Comparison of ENCODE assay signal across 8 cellular contexts in the genomic region with DNA sequence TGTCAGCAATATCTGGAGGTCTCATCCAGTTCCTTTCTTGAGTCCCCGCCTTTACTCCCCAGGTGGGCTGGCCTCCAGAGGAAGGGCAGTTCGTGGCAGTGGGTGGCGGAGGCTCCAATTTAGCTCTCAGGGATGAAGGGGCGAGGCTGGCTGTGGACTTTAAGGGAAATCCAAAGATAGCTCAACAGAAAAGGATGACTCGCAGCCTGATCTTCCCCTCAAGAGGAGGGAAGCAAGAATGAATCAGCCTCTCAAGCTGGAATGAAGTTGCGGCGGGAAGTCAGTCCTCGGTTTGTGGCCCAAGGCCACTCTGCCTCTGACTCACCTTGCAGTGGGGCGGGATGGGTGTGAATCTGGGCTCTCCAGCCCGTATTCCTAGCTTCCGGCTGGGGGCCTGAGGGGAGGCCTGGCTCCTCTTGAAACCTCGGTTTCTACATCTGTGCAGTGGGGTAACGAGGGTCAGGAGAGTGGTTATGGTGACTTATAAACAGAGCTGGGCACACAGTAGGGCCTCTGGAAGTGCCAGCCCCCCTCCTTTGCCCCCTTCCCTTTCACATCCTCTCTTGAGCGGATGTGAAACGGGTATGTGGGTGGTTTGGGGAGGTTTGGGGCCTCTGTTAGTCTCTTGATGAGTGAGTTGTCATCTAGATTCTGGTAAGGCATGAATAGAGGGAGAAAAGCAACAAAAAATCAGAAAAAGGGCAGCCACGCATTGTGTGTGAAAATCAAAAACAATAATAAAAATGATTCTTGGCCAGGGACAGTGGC.
DNase-seq lines count a peak whose midpoint lies in the region; TF ChIP-seq lines count a peak whose summit lies in the region.

No MANE protein-coding gene starts in this region.

- CTCF ChIA-PET in HEK293 (lab: Yijun Ruan, JAX) = interaction anchor here (0.7 to 17.4 kb wide), 27 partner anchors 10 to 673 kb away, joined by 3 to 213 read pairs (median 4); partner anchors contain the start of genes KCNN4, PLAUR, SMG9 and ZNF283

- H3K4me3 ChIP-seq in HEK293 (ENCODE audit: low read depth, low read length) = no peak overlapping the region
- no peak overlapping the region for H3K4me3 ChIP-seq in NB4 (ENCODE audit: low read depth, low read length)
- no peak overlapping the region for H3K4me3 ChIP-seq in skin epidermis

- no peak for TF ChIP-seq POLR2A in NB4 (IDR thresholded peaks at IDR 0.05; ENCODE audit: extremely low read depth, insufficient read length)

- no peaks in the 10 kb centered on the region; a peak in 1 of 3 replicates for H3K36me3 ChIP-seq in HEK293 (ENCODE audit: control insufficient read depth in 2 of 2, insufficient read depth in 1 of 2, low read length in 2 of 2)

- POLR2A ChIA-PET in HEK293 (lab: Yijun Ruan, JAX) = interaction anchor here (0.8 to 4.3 kb wide), 9 partner anchors 8 to 170 kb away, joined by 3 to 43 read pairs (median 4); partner anchors contain the start of genes PLAUR, SMG9 and ZNF45

- H3K9me3 ChIP-seq in HEK293 (ENCODE audit: control insufficient read depth, insufficient read depth, low read depth, low read length) = no peaks in the 10 kb centered on the region

- DNase-seq in GM10266 (ENCODE audit: extremely low spot score) (peak; percentile 70), NB4 (ENCODE audit: low read depth) (peak; percentile 75), fibroblast of peridontal ligament (ENCODE audit: extremely low read depth) (peak; percentile 91), NCI-H748 (lab: John Stamatoyannopoulos, UW; ENCODE audit: unreplicated experiment) (no peak), 8988T (no peak)
- peak; percentile 88 for DNase-seq in activated CD8-positive, alpha-beta memory T cell treated with anti-CD3 and anti-CD28 coated beads, Interleukin-2, amount 50 U/mL, for 48 hours

- H3K4me1 ChIP-seq in HEK293 (ENCODE audit: control insufficient read depth, insufficient read depth, low read length) = peaks cover 8% of the 10 kb centered on the region

- TF ChIP-seq CTCF in GM10266 (IDR thresholded peaks at IDR 0.05; ENCODE audit: control insufficient read depth, insufficient read depth, low read depth, missing control alignments) (no peak), HEK293 (tag by site-specific recombination; IDR thresholded peaks at IDR 0.05) (no peak), NB4 (IDR thresholded peaks at IDR 0.05; ENCODE audit: low read depth, low read length) (no peak)

- H3K27ac ChIP-seq in HEK293 (ENCODE audit: extremely low read depth, low read depth, low read length) (peak overlapping the region; percentile 3; the same call in 1 of the 2 replicates), skin epidermis (peak overlapping the region in 20 of 21 experiments; percentile 52 to 89 (median 77))

TF ChIP-seq in HEK293, 187 proteins besides CTCF, POLR2A, EP300 and RAD21 (continues in another document):
- TF ChIP-seq ZNF473 (tag by site-specific recombination; IDR thresholded peaks at IDR 0.05) (no peak), ZNF677 (tag by site-specific recombination; IDR thresholded peaks at IDR 0.05) (no peak), KLF10 (tag by site-specific recombination; IDR thresholded peaks at IDR 0.05) (no peak), ZNF549 (tag by site-specific recombination; IDR thresholded peaks at IDR 0.05) (no peak), ZBTB21 (tag by site-specific recombination; IDR thresholded peaks at IDR 0.05) (peak; percentile 80), ELK4 (IDR thresholded peaks at IDR 0.05; ENCODE audit: borderline replicate concordance, low read depth, low read length) (no peak), ZFP37 (tag by site-specific recombination; IDR thresholded peaks at IDR 0.05) (peak; percentile 75; the same call in 1 of the 2 replicates), ZXDB (tag by site-specific recombination; IDR thresholded peaks at IDR 0.05) (0 out of 2 replicates have a peak, but pooled peaks have one; percentile 21), ZNF529 (tag by site-specific recombination; IDR thresholded peaks at IDR 0.05; ENCODE audit: insufficient replicate concordance) (no peak), ZNF341 (tag by site-specific recombination; IDR thresholded peaks at IDR 0.05; ENCODE audit: low read depth) (no peak), ZNF112 (tag by site-specific recombination; IDR thresholded peaks at IDR 0.05) (no peak), ZNF292 (tag by site-specific recombination; IDR thresholded peaks at IDR 0.05; ENCODE audit: borderline replicate concordance, low read depth) (no peak), SP7 (tag by site-specific recombination; IDR thresholded peaks at IDR 0.05) (peak; percentile 97), ZNF777 (tag by site-specific recombination; IDR thresholded peaks at IDR 0.05; ENCODE audit: borderline replicate concordance) (no peak), RBAK (tag by site-specific recombination; IDR thresholded peaks at IDR 0.05) (peak; percentile 23; the same call in 1 of the 2 replicates), ZNF394 (tag by site-specific recombination; IDR thresholded peaks at IDR 0.05; ENCODE audit: borderline replicate concordance) (peak; percentile 45; the same call in 1 of the 2 replicates), ZNF510 (tag by site-specific recombination; IDR thresholded peaks at IDR 0.05; ENCODE audit: insufficient replicate concordance) (no peak), ZNF211 (tag by site-specific recombination; IDR thresholded peaks at IDR 0.05; ENCODE audit: low read depth) (no peak), ZSCAN23 (tag by site-specific recombination; IDR thresholded peaks at IDR 0.05) (0 out of 2 replicates have a peak, but pooled peaks have one; percentile 18), ZNF747 (tag by site-specific recombination; IDR thresholded peaks at IDR 0.05) (no peak), ZNF169 (tag by site-specific recombination; IDR thresholded peaks at IDR 0.05) (no peak), SP2 (tag by site-specific recombination; IDR thresholded peaks at IDR 0.05) (peak; percentile 66), ZNF10 (tag by site-specific recombination; IDR thresholded peaks at IDR 0.05) (peak; percentile 23; the same call in 1 of the 2 replicates), ZNF114 (tag by site-specific recombination; IDR thresholded peaks at IDR 0.05) (no peak), SP3 (tag by site-specific recombination; IDR thresholded peaks at IDR 0.05) (peak; percentile 72), ZNF639 (tag by site-specific recombination; IDR thresholded peaks at IDR 0.05) (peak; percentile 70; the same call in 1 of the 2 replicates), ZNF561 (tag by site-specific recombination; IDR thresholded peaks at IDR 0.05; ENCODE audit: borderline replicate concordance) (no peak), GFI1B (tag by site-specific recombination; IDR thresholded peaks at IDR 0.05) (no peak), ZNF48 (tag by site-specific recombination; IDR thresholded peaks at IDR 0.05) (no peak), ZEB2 (tag by site-specific recombination; IDR thresholded peaks at IDR 0.05) (peak; percentile 77), ZNF571 (tag by site-specific recombination; IDR thresholded peaks at IDR 0.05) (no peak)
- TF ChIP-seq, protein P1, sequence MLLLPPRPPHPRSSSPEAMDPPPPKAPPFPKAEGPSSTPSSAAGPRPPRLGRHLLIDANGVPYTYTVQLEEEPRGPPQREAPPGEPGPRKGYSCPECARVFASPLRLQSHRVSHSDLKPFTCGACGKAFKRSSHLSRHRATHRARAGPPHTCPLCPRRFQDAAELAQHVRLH (tag by site-specific recombination; IDR thresholded peaks at IDR 0.05) = no peak
- TF ChIP-seq, protein P2, sequence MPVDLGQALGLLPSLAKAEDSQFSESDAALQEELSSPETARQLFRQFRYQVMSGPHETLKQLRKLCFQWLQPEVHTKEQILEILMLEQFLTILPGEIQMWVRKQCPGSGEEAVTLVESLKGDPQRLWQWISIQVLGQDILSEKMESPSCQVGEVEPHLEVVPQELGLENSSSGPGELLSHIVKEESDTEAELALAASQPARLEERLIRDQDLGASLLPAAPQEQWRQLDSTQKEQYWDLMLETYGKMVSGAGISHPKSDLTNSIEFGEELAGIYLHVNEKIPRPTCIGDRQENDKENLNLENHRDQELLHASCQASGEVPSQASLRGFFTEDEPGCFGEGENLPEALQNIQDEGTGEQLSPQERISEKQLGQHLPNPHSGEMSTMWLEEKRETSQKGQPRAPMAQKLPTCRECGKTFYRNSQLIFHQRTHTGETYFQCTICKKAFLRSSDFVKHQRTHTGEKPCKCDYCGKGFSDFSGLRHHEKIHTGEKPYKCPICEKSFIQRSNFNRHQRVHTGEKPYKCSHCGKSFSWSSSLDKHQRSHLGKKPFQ (tag by site-specific recombination; IDR thresholded peaks at IDR 0.05) = peak; percentile 43; the same call in 1 of the 2 replicates

Comparison
In these comparisons a context has a peak if more than half of its experiments do, and no peak if none do; other contexts are left out.
1. DNase-seq: peak in GM10266 (single experiment), NB4 (single experiment), activated CD8-positive, alpha-beta memory T cell treated with anti-CD3 and anti-CD28 coated beads, Interleukin-2, amount 50 U/mL, for 48 hours (single experiment) and fibroblast of peridontal ligament (single experiment); none in NCI-H748 (single experiment) and 8988T (single experiment).